8 cellular contexts compared by ENCODE assay signal in genomic region chr5:50666261-50667078, GRCh38. TPM values are rescaled to one million over a fixed set of nuclear protein-coding genes. Genes with fewer than 3 reads are reported as not detected.
DNase-seq lines count a peak whose midpoint lies in the region; ATAC-seq, FAIRE-seq and TF ChIP-seq lines count a peak whose summit lies in the region.

TSS of gene PARP8 (plus strand) at chr5:50666637. CDS start at chr5:50667096, 459 bp downstream.

- TF ChIP-seq POLR2A in GM12891 (IDR thresholded peaks at IDR 0.05; ENCODE audit: low read depth, low read length) = peak; percentile 26; the same call in 1 of the 2 replicates

- peak within 1 kb of the TSS; percentile 100 for H3K4me3 Mint-ChIP-seq in activated CD8-positive, alpha-beta memory T cell treated with anti-CD3 and anti-CD28 coated beads, Interleukin-2, amount 10 ng/mL, durations not matched to agents 7 days and 5 days
- H3K4me3 Mint-ChIP-seq in stimulated activated effector memory CD8-positive, alpha-beta T cell treated with anti-CD3 and anti-CD28 coated beads, Interleukin-12 subunit alpha, Interleukin-12 subunit beta, amount 100 ng/mL, for 72 hours = peak within 1 kb of the TSS; percentile 94

- CTCF ChIA-PET in activated CD8-positive, alpha-beta memory T cell treated with anti-CD3 and anti-CD28 coated beads, Interleukin-2, amount 10 ng/mL, durations not matched to agents 7 days and 5 days (lab: Charles Lee) = interaction anchor here (0.8 to 1.9 kb wide), 4 partner anchors 78 to 225 kb away, joined by 3 to 5 read pairs (median 3); partner anchors contain the start of gene EMB

- DNase-seq in GM12891 (ENCODE audit: insufficient read length, low spot score) (peak; percentile 34), NCI-H526 treated with DMSO at 0.1 percent for 48 hours (lab: John Stamatoyannopoulos, UW) (peak; percentile 77), epithelial cell of esophagus (ENCODE audit: low read depth) (peak; percentile 40)
- DNase-seq in activated CD8-positive, alpha-beta memory T cell treated with anti-CD3 and anti-CD28 coated beads, Interleukin-2, amount 10 ng/mL, durations not matched to agents 7 days and 5 days = peak; percentile 68
- peak; percentile 44 to 84 for DNase-seq in stimulated activated effector memory CD8-positive, alpha-beta T cell treated with anti-CD3 and anti-CD28 coated beads, Interleukin-12 subunit alpha, Interleukin-12 subunit beta, amount 100 ng/mL, for 72 hours (ENCODE audit: low spot score in 2 of 2)

- H3K9me3 ChIP-seq in mononuclear cell (ENCODE audit: low read depth, low read length) = no peaks in the 10 kb centered on the region

- H3K27me3 ChIP-seq in mononuclear cell (ENCODE audit: insufficient read depth, low read length) = no peaks in the 10 kb centered on the region

- no peaks in the 10 kb centered on the region for H3K9me3 Mint-ChIP-seq in activated CD8-positive, alpha-beta memory T cell treated with anti-CD3 and anti-CD28 coated beads, Interleukin-2, amount 10 ng/mL, durations not matched to agents 7 days and 5 days (ENCODE audit: low read depth)
- H3K9me3 Mint-ChIP-seq in stimulated activated effector memory CD8-positive, alpha-beta T cell treated with anti-CD3 and anti-CD28 coated beads, Interleukin-12 subunit alpha, Interleukin-12 subunit beta, amount 100 ng/mL, for 72 hours = no peaks in the 10 kb centered on the region

- peaks cover 34% of the 10 kb centered on the region for H3K4me1 Mint-ChIP-seq in activated CD8-positive, alpha-beta memory T cell treated with anti-CD3 and anti-CD28 coated beads, Interleukin-2, amount 10 ng/mL, durations not matched to agents 7 days and 5 days
- H3K4me1 Mint-ChIP-seq in stimulated activated effector memory CD8-positive, alpha-beta T cell treated with anti-CD3 and anti-CD28 coated beads, Interleukin-12 subunit alpha, Interleukin-12 subunit beta, amount 100 ng/mL, for 72 hours = peaks cover 27% of the 10 kb centered on the region

- peak within 1 kb of the TSS; percentile 100 for H3K27ac Mint-ChIP-seq in activated CD8-positive, alpha-beta memory T cell treated with anti-CD3 and anti-CD28 coated beads, Interleukin-2, amount 10 ng/mL, durations not matched to agents 7 days and 5 days
- H3K27ac Mint-ChIP-seq in stimulated activated effector memory CD8-positive, alpha-beta T cell treated with anti-CD3 and anti-CD28 coated beads, Interleukin-12 subunit alpha, Interleukin-12 subunit beta, amount 100 ng/mL, for 72 hours = peak within 1 kb of the TSS; percentile 100

- peaks cover 48% of the 10 kb centered on the region for H3K4me1 ChIP-seq in mononuclear cell (ENCODE audit: insufficient read depth, low read length)

- peak; percentile 59 for FAIRE-seq in GM12891 (lab: Jason Lieb, UNC)

- no peak for TF ChIP-seq CTCF in epithelial cell of esophagus (IDR thresholded peaks at IDR 0.05; ENCODE audit: insufficient read depth, low read depth, low read length, missing control alignments)

- H3K36me3 Mint-ChIP-seq in activated CD8-positive, alpha-beta memory T cell treated with anti-CD3 and anti-CD28 coated beads, Interleukin-2, amount 10 ng/mL, durations not matched to agents 7 days and 5 days = peaks cover 25% of the 10 kb centered on the region
- peaks cover 41% of the 10 kb centered on the region for H3K36me3 Mint-ChIP-seq in stimulated activated effector memory CD8-positive, alpha-beta T cell treated with anti-CD3 and anti-CD28 coated beads, Interleukin-12 subunit alpha, Interleukin-12 subunit beta, amount 100 ng/mL, for 72 hours

- H3K4me3 ChIP-seq in epithelial cell of esophagus (ENCODE audit: low read length) (peak within 1 kb of the TSS; percentile 85), mononuclear cell (ENCODE audit: low read length) (peak within 1 kb of the TSS; percentile 99)

- no peaks in the 10 kb centered on the region for H3K27me3 Mint-ChIP-seq in activated CD8-positive, alpha-beta memory T cell treated with anti-CD3 and anti-CD28 coated beads, Interleukin-2, amount 10 ng/mL, durations not matched to agents 7 days and 5 days

- peak; percentile 37 for ATAC-seq in HG02588 (IDR thresholded peaks at IDR 0.05; ENCODE audit: unreplicated experiment)
- ATAC-seq in activated CD8-positive, alpha-beta memory T cell treated with anti-CD3 and anti-CD28 coated beads, Interleukin-2, amount 10 ng/mL, durations not matched to agents 7 days and 5 days = peak; percentile 64
- peak; percentile 73 for ATAC-seq in stimulated activated effector memory CD8-positive, alpha-beta T cell treated with anti-CD3 and anti-CD28 coated beads, Interleukin-12 subunit alpha, Interleukin-12 subunit beta, amount 100 ng/mL, for 72 hours
- no peak for ATAC-seq in GM21390 (IDR thresholded peaks at IDR 0.05; ENCODE audit: unreplicated experiment)

TF ChIP-seq in GM12891, 5 proteins besides CTCF, POLR2A, EP300 and RAD21:
- TF ChIP-seq POU2F2 (IDR thresholded peaks at IDR 0.05; ENCODE audit: low read depth, low read length) (no peak), TAF1 (IDR thresholded peaks at IDR 0.05; ENCODE audit: low read depth, low read length) (0 out of 2 replicates have a peak, but pooled peaks have one; percentile 34)

RNA-seq across cellular contexts. Expression of gene PARP8, which starts in this region (rescaled TPM):
- polyA plus RNA-seq in GM12891 (2012; ENCODE audit: low read depth, missing spikeins) = 24.8 TPM
- 100 to 1,000 TPM in 1 of 2 experiments, 10 to 100 TPM in 1; 79.8 to 128 TPM for total RNA-seq in activated CD8-positive, alpha-beta memory T cell treated with anti-CD3 and anti-CD28 coated beads, Interleukin-2, amount 10 ng/mL, durations not matched to agents 7 days and 5 days
- 201 TPM for total RNA-seq in mononuclear cell
